ENCODE assay signal across 8 cellular contexts in genomic region chr6:15243994-15244604, GRCh38. TPM values are rescaled to one million over a fixed set of nuclear protein-coding genes. Genes with fewer than 3 reads are reported as not detected.
A peak's percentile ranks its signal among the peaks of the same experiment; 100 is the strongest.
DNase-seq lines count a peak whose midpoint lies in the region; ATAC-seq and TF ChIP-seq lines count a peak whose summit lies in the region.

No MANE protein-coding gene starts in this region.

- TF ChIP-seq CTCF in ascending aorta (IDR thresholded peaks at IDR 0.05) (no peak), left lung (IDR thresholded peaks at IDR 0.05) (no peak), type B pancreatic cell (conservative IDR thresholded peaks at IDR 0.05) (no peak)

- intact Hi-C loops in activated naive CD4-positive, alpha-beta T cell treated with anti-CD3 and anti-CD28 coated beads for 36 hours (cut with micrococcal nuclease): loop anchor here (2.0 kb wide), 2 partner anchors 701 to 967 kb away; no protein-coding TSS in a partner anchor
- intact Hi-C loops in ascending aorta (cut with DNase I): loop anchor here (2.0 to 10.0 kb wide), 4 partner anchors 231 to 1429 kb away; partner anchors contain the start of genes DTNBP1 and MCUR1
- intact Hi-C loops in left lung (cut with DNase I): no loop called here

- H3K27me3 Mint-ChIP-seq in activated naive CD4-positive, alpha-beta T cell treated with anti-CD3 and anti-CD28 coated beads for 36 hours (ENCODE audit: low read depth): no peaks in the 10 kb centered on the region
- H3K27me3 Mint-ChIP-seq in type B pancreatic cell: no peaks in the 10 kb centered on the region

- peaks cover 9% of the 10 kb centered on the region for H3K4me1 Mint-ChIP-seq in activated naive CD4-positive, alpha-beta T cell treated with anti-CD3 and anti-CD28 coated beads for 36 hours (ENCODE audit: low read depth)
- H3K4me1 Mint-ChIP-seq in type B pancreatic cell (ENCODE audit: unreplicated experiment): peaks cover 19% of the 10 kb centered on the region

- H3K4me1 ChIP-seq in ascending aorta: peaks cover 5 to 11% of the 10 kb centered on the region in 2 donors
- H3K4me1 ChIP-seq in left lung: peaks cover 4 to 29% of the 10 kb centered on the region in 2 donors

- H3K27me3 ChIP-seq in ascending aorta (no peaks in the 10 kb centered on the region), left lung (no peaks in the 10 kb centered on the region)

- H3K4me3 ChIP-seq in ascending aorta (peak overlapping the region; percentile 95 to 96), left lung (peak overlapping the region; percentile 86 to 92)

- ATAC-seq in left lung (no peak), GM19395 (IDR thresholded peaks at IDR 0.05; ENCODE audit: unreplicated experiment) (no peak), HG02571 (IDR thresholded peaks at IDR 0.05; ENCODE audit: unreplicated experiment) (no peak)

- no peaks in the 10 kb centered on the region for H3K9me3 ChIP-seq in ascending aorta
- no peaks in the 10 kb centered on the region for H3K9me3 ChIP-seq in left lung

- no peaks in the 10 kb centered on the region for H3K36me3 ChIP-seq in ascending aorta
- no peaks in the 10 kb centered on the region for H3K36me3 ChIP-seq in left lung

- CTCF ChIA-PET in activated naive CD4-positive, alpha-beta T cell treated with anti-CD3 and anti-CD28 coated beads for 36 hours (lab: Charles Lee): interaction anchor here (1.6 kb wide), 1 partner anchor 146 kb away, joined by 7 read pairs; no protein-coding TSS in a partner anchor

- H3K36me3 Mint-ChIP-seq in activated naive CD4-positive, alpha-beta T cell treated with anti-CD3 and anti-CD28 coated beads for 36 hours (ENCODE audit: low read depth): peaks cover 8% of the 10 kb centered on the region
- H3K36me3 Mint-ChIP-seq in type B pancreatic cell: no peaks in the 10 kb centered on the region

- peak overlapping the region; percentile 92 to 94 for H3K27ac ChIP-seq in ascending aorta
- H3K27ac ChIP-seq in left lung: peak overlapping the region in 1 of 2 donors; percentile 97

- DNase-seq in activated naive CD4-positive, alpha-beta T cell treated with anti-CD3 and anti-CD28 coated beads for 36 hours: no peak
- DNase-seq in activated naive CD4-positive, alpha-beta T cell treated with anti-CD3 and anti-CD28 coated beads, Interleukin-2, amount 50 U/mL, for 16 hours: no peak
- DNase-seq in ascending aorta (ENCODE audit: low spot score in 2 of 2) (no peak), left lung (no peak), type B pancreatic cell (ENCODE audit: extremely low spot score, unreplicated experiment) (no peak), AG08395 (ENCODE audit: low spot score) (no peak)

- peak overlapping the region; percentile 13 for H3K27ac Mint-ChIP-seq in activated naive CD4-positive, alpha-beta T cell treated with anti-CD3 and anti-CD28 coated beads for 36 hours
- peak overlapping the region; percentile 94 for H3K27ac Mint-ChIP-seq in type B pancreatic cell

- no peaks in the 10 kb centered on the region for H3K9me3 Mint-ChIP-seq in activated naive CD4-positive, alpha-beta T cell treated with anti-CD3 and anti-CD28 coated beads for 36 hours
- no peaks in the 10 kb centered on the region for H3K9me3 Mint-ChIP-seq in type B pancreatic cell

- H3K4me3 Mint-ChIP-seq in activated naive CD4-positive, alpha-beta T cell treated with anti-CD3 and anti-CD28 coated beads for 36 hours: peak overlapping the region; percentile 80
- H3K4me3 Mint-ChIP-seq in type B pancreatic cell: peak overlapping the region; percentile 91

RNA-seq across cellular contexts. Expression of gene JARID2, which starts 1.8 kb away (rescaled TPM):
- total RNA-seq in activated naive CD4-positive, alpha-beta T cell treated with anti-CD3 and anti-CD28 coated beads for 36 hours: 10 to 100 TPM; 26.6 to 27.7 TPM
- 5.0 TPM for total RNA-seq in ascending aorta
- total RNA-seq in left lung: 10 to 100 TPM; 10.2 to 14.5 TPM
- 35.9 and 43.9 TPM in 2 replicates for total RNA-seq in type B pancreatic cell (ENCODE audit: low replicate concordance)

Comparison
In these comparisons a context has a peak if more than half of its experiments do, and no peak if none do; other contexts are left out.
1. intact Hi-C loops: an anchor here in activated naive CD4-positive, alpha-beta T cell treated with anti-CD3 and anti-CD28 coated beads for 36 hours (2.0 kb wide) and ascending aorta (2.0 to 10.0 kb wide); none called in left lung.